1 cellular context compared by ENCODE assay signal in genomic region chr2:201419057-201419635, GRCh38.
TF ChIP-seq lines count a peak whose summit lies in the region.

No MANE protein-coding gene starts in this region.

TF ChIP-seq in HepG2, 621 proteins besides CTCF, POLR2A, EP300 and RAD21:
- TF ChIP-seq NCOA2 (CRISPR knock-in tag; IDR thresholded peaks at IDR 0.05): no peak
- no peak for TF ChIP-seq SALL1 (CRISPR knock-in tag; IDR thresholded peaks at IDR 0.05)
- no peak for TF ChIP-seq KDM2A (CRISPR knock-in tag; IDR thresholded peaks at IDR 0.05; ENCODE audit: borderline replicate concordance, low read depth)
- peak; percentile 52 for TF ChIP-seq STAG1 (CRISPR knock-in tag; IDR thresholded peaks at IDR 0.05)
- no peak for TF ChIP-seq ZNF432 (CRISPR knock-in tag; IDR thresholded peaks at IDR 0.05; ENCODE audit: borderline replicate concordance)
- TF ChIP-seq ZBTB40 (IDR thresholded peaks at IDR 0.05): no peak
- peak; percentile 90; the same call in 1 of the 2 replicates for TF ChIP-seq ZBTB40 (CRISPR knock-in tag; IDR thresholded peaks at IDR 0.05)
- no peak for TF ChIP-seq SRSF9 (IDR thresholded peaks at IDR 0.05; ENCODE audit: borderline replicate concordance, insufficient read depth, low read depth, low read length, poor library complexity, severe bottlenecking)
- no peak for TF ChIP-seq ZBTB39 (CRISPR knock-in tag; IDR thresholded peaks at IDR 0.05)
- TF ChIP-seq ZNF7 (CRISPR knock-in tag; IDR thresholded peaks at IDR 0.05): peak; percentile 70
